ENCODE assay signal across 16 cellular contexts in genomic region chr4:129446074-129446473, GRCh38.
DNase-seq lines count a peak whose midpoint lies in the region; ATAC-seq and TF ChIP-seq lines count a peak whose summit lies in the region.
"Had no signal": no experiment of that assay in that cellular context is flagged by ENCODE, and none has a peak within 500 bp of the region (broad histone marks: within the 10 kb centered on the region; RNA-seq: fewer than 3 reads in every experiment).

No MANE protein-coding gene starts in this region.

- DNase-seq in ELR (ENCODE audit: low read depth) (peak; percentile 75), NT2/D1 (ENCODE audit: low read depth, low spot score) (peak; percentile 51), brain microvascular endothelial cell (peak; percentile 50), lower lobe of right lung (peak; percentile 14), NAMALWA (ENCODE audit: low spot score) (no peak), Karpas-422 (no peak), HEK293T (ENCODE audit: extremely low spot score) (no peak), activated gamma-delta T cell treated with Interleukin-2 at 50 U/mL for 16 hours (no peak)
- DNase-seq: Caco-2, hypothalamus, natural killer cell, NCI-H1105 treated with DMSO at 0.1 percent for 48 hours, NCI-H345, retina had no signal

- POLR2A ChIA-PET in HEK293T (lab: Yijun Ruan, JAX), result no interaction called here

- H3K4me3 ChIP-seq in NT2/D1 (ENCODE audit: insufficient read length, low read depth), result no peak overlapping the region
- no peak overlapping the region for H3K4me3 ChIP-seq in brain microvascular endothelial cell (ENCODE audit: low read depth, low read length)
- H3K4me3 ChIP-seq in lower lobe of right lung, result no peak overlapping the region
- H3K4me3 ChIP-seq in Karpas-422 (ENCODE audit: low read length), result no peak overlapping the region
- H3K4me3 ChIP-seq: ascending aorta, K562 had no signal

- intact Hi-C loops in lower lobe of right lung (cut with DNase I), result no loop called here

- no peak for TF ChIP-seq CTCF in brain microvascular endothelial cell (IDR thresholded peaks at IDR 0.05; ENCODE audit: low read depth, low read length, missing control alignments)
- TF ChIP-seq CTCF in lower lobe of right lung (IDR thresholded peaks at IDR 0.05), result no peak

- H3K27me3 ChIP-seq in NT2/D1 (ENCODE audit: insufficient read depth, insufficient read length) (no peaks in the 10 kb centered on the region), brain microvascular endothelial cell (replicated peaks) (no peaks in the 10 kb centered on the region), lower lobe of right lung (ENCODE audit: low read depth) (no peaks in the 10 kb centered on the region), Karpas-422 (ENCODE audit: low read length) (peaks cover 4% of the 10 kb centered on the region; the same call in 1 of the 2 replicates)
- H3K27me3 ChIP-seq: ascending aorta had no signal

- CTCF ChIA-PET in HEK293T (lab: Yijun Ruan, JAX), result no interaction called here

- H3K27ac ChIP-seq in brain microvascular endothelial cell (no peak overlapping the region), lower lobe of right lung (no peak overlapping the region), Karpas-422 (ENCODE audit: low read length) (no peak overlapping the region)
- H3K27ac ChIP-seq: ascending aorta had no signal

- no peak overlapping the region for H2AFZ ChIP-seq in Karpas-422 (ENCODE audit: low read length)

- no peaks in the 10 kb centered on the region for H4K20me1 ChIP-seq in Karpas-422 (ENCODE audit: insufficient read depth, low read depth, low read length)

- H3K9me3 ChIP-seq in NT2/D1 (ENCODE audit: insufficient read depth, low read length), result no peaks in the 10 kb centered on the region
- no peaks in the 10 kb centered on the region for H3K9me3 ChIP-seq in lower lobe of right lung
- no peaks in the 10 kb centered on the region for H3K9me3 ChIP-seq in Karpas-422 (ENCODE audit: low read length)
- H3K9me3 ChIP-seq: ascending aorta, Caco-2 had no signal

- in situ Hi-C loops in brain microvascular endothelial cell (cut with HindIII; ENCODE audit: low pct_ligation_motif_present, low sequenced_read_pairs), result no loop called here

- H3K9ac ChIP-seq in NT2/D1 (ENCODE audit: insufficient read length, low read depth), result no peak overlapping the region
- no peak overlapping the region for H3K9ac ChIP-seq in Karpas-422 (ENCODE audit: low read length)

- H3K4me1 ChIP-seq in NT2/D1 (ENCODE audit: insufficient read depth, insufficient read length) (peaks cover 3% of the 10 kb centered on the region), lower lobe of right lung (no peaks in the 10 kb centered on the region), Karpas-422 (ENCODE audit: low read length) (0 out of 2 replicates have a peak, but pooled peaks cover 3% of the 10 kb centered on the region)
- H3K4me1 ChIP-seq: ascending aorta, Caco-2 had no signal

- no peak for ATAC-seq in lower lobe of right lung
- ATAC-seq: K562, natural killer cell had no signal

- no peaks in the 10 kb centered on the region for H3K9me2 ChIP-seq in Karpas-422 (replicated peaks; ENCODE audit: insufficient read depth, low read length)

- H3K4me2 ChIP-seq in Karpas-422 (ENCODE audit: low read depth, low read length, poor library complexity, severe bottlenecking), result no peak overlapping the region

- H3K79me2 ChIP-seq in Karpas-422 (ENCODE audit: low read length), result no peaks in the 10 kb centered on the region

- H3K36me3 ChIP-seq in NT2/D1 (ENCODE audit: insufficient read depth, insufficient read length, low read length) (no peaks in the 10 kb centered on the region), brain microvascular endothelial cell (replicated peaks) (no peaks in the 10 kb centered on the region), lower lobe of right lung (no peaks in the 10 kb centered on the region), Karpas-422 (ENCODE audit: insufficient read depth, low read length) (no peaks in the 10 kb centered on the region)
- H3K36me3 ChIP-seq: ascending aorta had no signal

TF ChIP-seq in HEK293T, 16 proteins besides CTCF, POLR2A, EP300 and RAD21:
- TF ChIP-seq LEF1 (IDR thresholded peaks at IDR 0.05; ENCODE audit: borderline replicate concordance), result no peak
- TF ChIP-seq SP1 (IDR thresholded peaks at IDR 0.05), result no peak
- no peak for TF ChIP-seq ELF4 (IDR thresholded peaks at IDR 0.05)
- TF ChIP-seq FOXM1 (IDR thresholded peaks at IDR 0.05; ENCODE audit: borderline replicate concordance), result no peak
- TF ChIP-seq, protein P1, sequence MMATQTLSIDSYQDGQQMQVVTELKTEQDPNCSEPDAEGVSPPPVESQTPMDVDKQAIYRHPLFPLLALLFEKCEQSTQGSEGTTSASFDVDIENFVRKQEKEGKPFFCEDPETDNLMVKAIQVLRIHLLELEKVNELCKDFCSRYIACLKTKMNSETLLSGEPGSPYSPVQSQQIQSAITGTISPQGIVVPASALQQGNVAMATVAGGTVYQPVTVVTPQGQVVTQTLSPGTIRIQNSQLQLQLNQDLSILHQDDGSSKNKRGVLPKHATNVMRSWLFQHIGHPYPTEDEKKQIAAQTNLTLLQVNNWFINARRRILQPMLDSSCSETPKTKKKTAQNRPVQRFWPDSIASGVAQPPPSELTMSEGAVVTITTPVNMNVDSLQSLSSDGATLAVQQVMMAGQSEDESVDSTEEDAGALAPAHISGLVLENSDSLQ (IDR thresholded peaks at IDR 0.05), result no peak

Comparison
In these comparisons a context has a peak if more than half of its experiments do, and no peak if none do; other contexts are left out.
1. DNase-seq: peak in ELR (single experiment), NT2/D1 (single experiment), brain microvascular endothelial cell (single experiment) and lower lobe of right lung (single experiment); none in NAMALWA (single experiment), Karpas-422 (single experiment), HEK293T (single experiment) and activated gamma-delta T cell treated with Interleukin-2 at 50 U/mL for 16 hours (single experiment).